ENCODE assay signal across 25 cellular contexts in genomic region chr10:3282341-3282740, GRCh38.
"Had no signal": no experiment of that assay in that cellular context is flagged by ENCODE, and none has a peak within 500 bp of the region (broad histone marks: within the 10 kb centered on the region; RNA-seq: fewer than 3 reads in every experiment).

No MANE protein-coding gene starts in this region.

- DNase-seq: activated CD4-positive, alpha-beta memory T cell treated with anti-CD3 and anti-CD28 coated beads, Interleukin-2, amount 10 ng/mL, durations not matched to agents 7 days and 5 days; activated CD4-positive, alpha-beta T cell treated with anti-CD3 and anti-CD28 coated beads for 1 hour; activated CD4-positive, alpha-beta T cell treated with anti-CD3 and anti-CD28 coated beads, Interleukin-2, amount 10 ng/mL, durations not matched to agents 7 days and 5 days; activated gamma-delta T cell; activated naive CD4-positive, alpha-beta T cell treated with anti-CD3 and anti-CD28 coated beads for 36 hours; activated T-cell treated with anti-CD3 and anti-CD28 coated beads for 4 hours; activated T-cell treated with anti-CD3 and anti-CD28 coated beads, Interleukin-2, amount 50 U/mL, for 48 hours; brain microvascular endothelial cell; MG63; MV-4-11; NCI-H1092 treated with DMSO at 0.1 percent for 48 hours; NCI-H1436; NCI-H1694 treated with DMSO at 0.1 percent for 48 hours; NCI-H2029 treated with DMSO at 0.1 percent for 48 hours; NCI-H345; NCI-H510A; NCI-H526 treated with DMSO at 0.1 percent for 48 hours; NCI-H82; T-helper 17 cell; T-helper 9 cell had no signal

- H3K9me3 Mint-ChIP-seq: activated CD4-positive, alpha-beta memory T cell treated with anti-CD3 and anti-CD28 coated beads, Interleukin-2, amount 10 ng/mL, durations not matched to agents 7 days and 5 days; activated CD4-positive, alpha-beta T cell treated with anti-CD3 and anti-CD28 coated beads, Interleukin-2, amount 10 ng/mL, durations not matched to agents 7 days and 5 days; activated naive CD4-positive, alpha-beta T cell treated with anti-CD3 and anti-CD28 coated beads for 36 hours; activated T-helper 17 cell treated with anti-CD3 and anti-CD28 coated beads, Interleukin-2, amount 50 U/mL, for 72 hours; WTC11 had no signal

- H3K4me3 ChIP-seq: cardiac muscle cell, MG63, SJSA1 had no signal

- H3K36me3 Mint-ChIP-seq: activated naive CD8-positive, alpha-beta T cell; WTC11 had no signal

- H3K4me3 Mint-ChIP-seq: activated CD4-positive, alpha-beta memory T cell treated with anti-CD3 and anti-CD28 coated beads, Interleukin-2, amount 10 ng/mL, durations not matched to agents 7 days and 5 days; activated CD4-positive, alpha-beta T cell treated with anti-CD3 and anti-CD28 coated beads, Interleukin-2, amount 10 ng/mL, durations not matched to agents 7 days and 5 days; activated naive CD4-positive, alpha-beta T cell treated with anti-CD3 and anti-CD28 coated beads for 36 hours; activated naive CD8-positive, alpha-beta T cell; activated T-helper 17 cell treated with anti-CD3 and anti-CD28 coated beads, Interleukin-2, amount 50 U/mL, for 72 hours; T-helper 17 cell; WTC11 had no signal

- ATAC-seq: activated T-helper 17 cell treated with anti-CD3 and anti-CD28 coated beads, Interleukin-2, amount 50 U/mL, for 72 hours; T-helper 17 cell; WTC11 had no signal

- H3K4me1 Mint-ChIP-seq: activated CD4-positive, alpha-beta memory T cell treated with anti-CD3 and anti-CD28 coated beads, Interleukin-2, amount 10 ng/mL, durations not matched to agents 7 days and 5 days; activated CD4-positive, alpha-beta T cell treated with anti-CD3 and anti-CD28 coated beads, Interleukin-2, amount 10 ng/mL, durations not matched to agents 7 days and 5 days; activated T-helper 17 cell treated with anti-CD3 and anti-CD28 coated beads, Interleukin-2, amount 50 U/mL, for 72 hours had no signal

- H3K27ac Mint-ChIP-seq: activated CD4-positive, alpha-beta memory T cell treated with anti-CD3 and anti-CD28 coated beads, Interleukin-2, amount 10 ng/mL, durations not matched to agents 7 days and 5 days; activated CD4-positive, alpha-beta T cell treated with anti-CD3 and anti-CD28 coated beads, Interleukin-2, amount 10 ng/mL, durations not matched to agents 7 days and 5 days; activated naive CD4-positive, alpha-beta T cell treated with anti-CD3 and anti-CD28 coated beads for 36 hours; activated naive CD8-positive, alpha-beta T cell; activated T-helper 17 cell treated with anti-CD3 and anti-CD28 coated beads, Interleukin-2, amount 50 U/mL, for 72 hours; T-helper 17 cell; WTC11 had no signal
